8 cellular contexts compared by ENCODE assay signal in genomic region chr7:64904008-64904407, GRCh38. TPM values are rescaled to one million over a fixed set of nuclear protein-coding genes. Genes with fewer than 3 reads are reported as not detected.
A peak's percentile ranks its signal among the peaks of the same experiment; 100 is the strongest.
DNase-seq lines count a peak whose midpoint lies in the region; ATAC-seq, FAIRE-seq and TF ChIP-seq lines count a peak whose summit lies in the region.

No MANE protein-coding gene starts in this region.

- ATAC-seq in naive thymus-derived CD8-positive, alpha-beta T cell: no peak
- ATAC-seq in GM18870 (IDR thresholded peaks at IDR 0.05; ENCODE audit: unreplicated experiment): no peak
- no peak for ATAC-seq in GM19035 (IDR thresholded peaks at IDR 0.05; ENCODE audit: unreplicated experiment)

- CTCF ChIA-PET in BJ (lab: Yijun Ruan, JAX): no interaction called here

- no peaks in the 10 kb centered on the region for H3K36me3 ChIP-seq in BJ (ENCODE audit: control insufficient read depth, insufficient read depth, low read length)
- no peaks in the 10 kb centered on the region for H3K36me3 ChIP-seq in bronchial epithelial cell (ENCODE audit: control insufficient read depth, insufficient read depth, low read length)

- peak overlapping the region; percentile 93 to 98 (median 96) for H3K4me3 Mint-ChIP-seq in naive thymus-derived CD8-positive, alpha-beta T cell

- H3K36me3 Mint-ChIP-seq in naive thymus-derived CD8-positive, alpha-beta T cell: peaks cover 0 to 9% (median 0%) of the 10 kb centered on the region in 3 donors

- no peaks in the 10 kb centered on the region for H3K27me3 Mint-ChIP-seq in naive thymus-derived CD8-positive, alpha-beta T cell

- H3K9me3 Mint-ChIP-seq in naive thymus-derived CD8-positive, alpha-beta T cell: no peaks in the 10 kb centered on the region

- H3K27ac Mint-ChIP-seq in naive thymus-derived CD8-positive, alpha-beta T cell: peak overlapping the region; percentile 90 to 98 (median 97)

- POLR2A ChIA-PET in BJ (lab: Charles Lee): no interaction called here
- POLR2A ChIA-PET in naive thymus-derived CD8-positive, alpha-beta T cell (lab: Charles Lee): interaction anchor here (1.3 to 1.4 kb wide), 2 partner anchors 16 to 103 kb away, joined by 3 to 4 read pairs; partner anchors contain the start of gene ERV3-1

- H3K27me3 ChIP-seq in BJ (ENCODE audit: control insufficient read depth, insufficient read depth, low read length) (no peaks in the 10 kb centered on the region), bronchial epithelial cell (ENCODE audit: control insufficient read depth, insufficient read depth, low read length) (no peaks in the 10 kb centered on the region)

- FAIRE-seq in bronchial epithelial cell (lab: Jason Lieb, UNC): no peak

- peak overlapping the region; percentile 92 for H3K4me3 ChIP-seq in BJ (ENCODE audit: low read depth, low read length)
- H3K4me3 ChIP-seq in Jurkat, Clone E6-1 (ENCODE audit: low read length): peak overlapping the region; percentile 90
- peak overlapping the region; percentile 87 for H3K4me3 ChIP-seq in bronchial epithelial cell (ENCODE audit: low read depth, low read length)

- peaks cover 21 to 66% (median 51%) of the 10 kb centered on the region in 4 donors for H3K4me1 Mint-ChIP-seq in naive thymus-derived CD8-positive, alpha-beta T cell

- DNase-seq in BJ (ENCODE audit: low read depth): no peak
- DNase-seq in Jurkat, Clone E6-1 (ENCODE audit: low read depth, low spot score): no peak
- no peak for DNase-seq in bronchial epithelial cell (ENCODE audit: low read depth)
- no peak for DNase-seq in naive thymus-derived CD8-positive, alpha-beta T cell
- no peak for DNase-seq in stimulated activated CD4-positive, alpha-beta T cell treated with anti-CD3 and anti-CD28 coated beads, Interleukin-2, amount 100 ng/mL, for 48 hours
- no peak for DNase-seq in SKM-1 treated with dmso at 0.1 percent for 144 hours (lab: John Stamatoyannopoulos, UW; ENCODE audit: unreplicated experiment)

- TF ChIP-seq CTCF in BJ (IDR thresholded peaks at IDR 0.05; ENCODE audit: insufficient read depth, low read depth, low read length) (no peak), bronchial epithelial cell (IDR thresholded peaks at IDR 0.05; ENCODE audit: insufficient read depth, low read length, severe bottlenecking) (no peak)

RNA-seq across cellular contexts. Expression of gene ZNF273, which starts 0.9 kb away (rescaled TPM):
- polyA plus RNA-seq in BJ (2011; rRNA removed): 1.3 and 1.7 TPM in 2 replicates
- 0.62 and 1.3 TPM in 2 replicates for polyA minus RNA-seq in BJ (2011; rRNA and poly(A)+ RNA removed)
- 10.9 TPM for polyA plus RNA-seq in Jurkat, Clone E6-1 (2012; ENCODE audit: insufficient read depth, insufficient read length)
- 2.6 and 3.1 TPM in 2 replicates for total RNA-seq in bronchial epithelial cell
- 1 to 10 TPM; 9.5 TPM for total RNA-seq in naive thymus-derived CD8-positive, alpha-beta T cell
- polyA plus RNA-seq in naive thymus-derived CD8-positive, alpha-beta T cell: 1 to 10 TPM; 3.6 to 4.6 (median 4.5) TPM
